30 cellular contexts compared by ENCODE assay signal in the genomic region with DNA sequence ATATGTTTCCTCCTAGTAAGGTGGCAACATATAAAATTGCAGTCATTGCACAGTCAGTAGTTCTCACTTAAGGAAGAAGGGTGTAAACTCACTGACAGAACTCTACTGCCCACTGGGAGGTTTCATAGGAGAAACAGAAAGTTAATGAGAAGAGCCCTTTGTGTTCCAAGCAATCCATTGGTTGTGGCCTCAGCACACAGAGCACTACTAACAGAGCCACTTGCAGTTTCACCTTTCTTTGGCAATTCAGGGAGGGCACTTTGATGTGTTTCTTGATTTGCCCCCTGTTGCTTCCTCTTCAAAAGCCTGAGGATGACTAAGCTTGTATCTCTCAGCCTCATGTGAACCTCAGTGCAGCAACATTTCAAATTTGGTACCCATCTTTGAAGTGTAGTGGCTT.
"Had no signal": no experiment of that assay in that cellular context is flagged by ENCODE, and none has a peak within 500 bp of the region (broad histone marks: within the 10 kb centered on the region; RNA-seq: fewer than 3 reads in every experiment).

No MANE protein-coding gene starts in this region.

- H3K4me1 Mint-ChIP-seq: immature natural killer cell; naive thymus-derived CD8-positive, alpha-beta T cell; nephron progenitor cell; stimulated activated effector memory CD8-positive, alpha-beta T cell treated with anti-CD3 and anti-CD28 coated beads, Interleukin-12 subunit alpha, Interleukin-12 subunit beta, amount 100 ng/mL, for 72 hours had no signal

- H3K4me3 Mint-ChIP-seq: dendritic cell treated with granulocyte-macrophage colony-stimulating factor and Interleukin-4, amounts not matched to agents 40 ng/mL and 50 ng/mL, for 4 days; endodermal cell; immature natural killer cell; naive thymus-derived CD8-positive, alpha-beta T cell; nephron progenitor cell; stimulated activated effector memory CD8-positive, alpha-beta T cell treated with anti-CD3 and anti-CD28 coated beads, Interleukin-12 subunit alpha, Interleukin-12 subunit beta, amount 100 ng/mL, for 72 hours had no signal

- H3K27ac ChIP-seq: epithelial cell of prostate, gastrocnemius medialis, left ventricle myocardium inferior, lower lobe of right lung, ovary, psoas muscle, sigmoid colon, stomach, thyroid gland, vagina had no signal

- ATAC-seq: esophagus mucosa; gastrocnemius medialis; left colon; lower lobe of right lung; naive thymus-derived CD8-positive, alpha-beta T cell; psoas muscle; right cardiac atrium; stimulated activated effector memory CD8-positive, alpha-beta T cell treated with anti-CD3 and anti-CD28 coated beads, Interleukin-12 subunit alpha, Interleukin-12 subunit beta, amount 100 ng/mL, for 72 hours had no signal

- H3K36me3 Mint-ChIP-seq: immature natural killer cell; naive thymus-derived CD8-positive, alpha-beta T cell; stimulated activated effector memory CD8-positive, alpha-beta T cell treated with anti-CD3 and anti-CD28 coated beads, Interleukin-12 subunit alpha, Interleukin-12 subunit beta, amount 100 ng/mL, for 72 hours had no signal

- H3K27me3 ChIP-seq: gastrocnemius medialis, ovary, sigmoid colon, stomach, thyroid gland, vagina had no signal

- H3K9me3 ChIP-seq: gastrocnemius medialis, ovary, sigmoid colon, thyroid gland, vagina had no signal

- DNase-seq: effector CD8-positive, alpha-beta T cell; endodermal cell; foreskin fibroblast; gastrocnemius medialis; head of caudate nucleus; immature natural killer cell; islet precursor cell; kidney glomerular epithelial cell; left colon; left ventricle myocardium inferior; lower lobe of right lung; naive thymus-derived CD8-positive, alpha-beta T cell; nephron progenitor cell; occipital lobe; ovary; posterior cingulate gyrus; psoas muscle; right cardiac atrium; sigmoid colon; stimulated activated CD4-positive, alpha-beta T cell treated with anti-CD3 and anti-CD28 coated beads, Interleukin-2, amount 100 ng/mL, for 24 hours; stimulated activated CD4-positive, alpha-beta T cell treated with anti-CD3 and anti-CD28 coated beads, Interleukin-4, amount 100 ng/mL, for 24 hours; stimulated activated naive CD4-positive, alpha-beta T cell treated with Interleukin-2 at 50 U/mL for 16 hours; stomach; thyroid gland; trophoblast cell had no signal

- H3K36me3 ChIP-seq: gastrocnemius medialis, left ventricle myocardium inferior, lower lobe of right lung, ovary, sigmoid colon, stomach, thyroid gland, vagina had no signal

- H3K4me3 ChIP-seq: gastrocnemius medialis, left ventricle myocardium inferior, lower lobe of right lung, ovary, psoas muscle, sigmoid colon, stomach, thyroid gland, vagina had no signal

- H3K27ac Mint-ChIP-seq: dendritic cell treated with granulocyte-macrophage colony-stimulating factor and Interleukin-4, amounts not matched to agents 40 ng/mL and 50 ng/mL, for 4 days; endodermal cell; immature natural killer cell; naive thymus-derived CD8-positive, alpha-beta T cell; nephron progenitor cell; stimulated activated effector memory CD8-positive, alpha-beta T cell treated with anti-CD3 and anti-CD28 coated beads, Interleukin-12 subunit alpha, Interleukin-12 subunit beta, amount 100 ng/mL, for 72 hours had no signal

- H3K27me3 Mint-ChIP-seq: dendritic cell treated with granulocyte-macrophage colony-stimulating factor and Interleukin-4, amounts not matched to agents 40 ng/mL and 50 ng/mL, for 4 days; naive thymus-derived CD8-positive, alpha-beta T cell had no signal

- H3K4me1 ChIP-seq: gastrocnemius medialis, left ventricle myocardium inferior, lower lobe of right lung, psoas muscle, sigmoid colon, stomach, thyroid gland, vagina had no signal
